ENCODE assay signal across 24 cellular contexts in genomic region chr11:57392421-57393105, GRCh38. TPM values are rescaled to one million over a fixed set of nuclear protein-coding genes. Genes with fewer than 3 reads are reported as not detected.
"Had no signal": no experiment of that assay in that cellular context is flagged by ENCODE, and none has a peak within 500 bp of the region (broad histone marks: within the 10 kb centered on the region; RNA-seq: fewer than 3 reads in every experiment).

No MANE protein-coding gene starts in this region.

- FAIRE-seq: HepG2, RCC 7860 had no signal

- H3K27ac ChIP-seq: KMS-11, SJSA1 had no signal

- H3K4me3 ChIP-seq: SJSA1 had no signal

- H3K9me3 ChIP-seq: SJSA1 had no signal

- H3K9ac ChIP-seq: KMS-11 had no signal

- H3K4me2 ChIP-seq: KMS-11 had no signal

- DNase-seq: IMR-90, Kasumi-1, MM.1S, NCI-H1092 treated with DMSO at 0.1 percent for 48 hours, NCI-H1436, NCI-H187, NCI-H2029, NCI-H2081 treated with DMSO at 0.1 percent for 48 hours, NCI-H2171, NCI-H226, NCI-H446, NCI-H510A, NCI-H524 treated with DMSO at 0.1 percent for 48 hours, NCI-H69, NCI-H774, Right ventricle myocardium superior, RPMI8226, SIG-M5 had no signal

- H3K36me3 ChIP-seq: SJSA1 had no signal

- H3K4me1 ChIP-seq: SJSA1 had no signal

RNA-seq across cellular contexts. Expression of gene PRG2, which starts 2.1 kb away (rescaled TPM):
- total RNA-seq: HepG2, HT1080, IMR-90, Right ventricle myocardium superior, SJSA1 had no signal
- polyA plus RNA-seq: HepG2, IMR-90 had no signal

RNA-seq across cellular contexts. Expression of gene PRG3, which starts 11.6 kb away (rescaled TPM):
- total RNA-seq: HepG2, HT1080, IMR-90, M059J, Right ventricle myocardium superior, SJSA1 had no signal
- polyA plus RNA-seq: HepG2, IMR-90 had no signal

RNA-seq across cellular contexts. Expression of gene SLC43A3, which starts 34.4 kb away (rescaled TPM):
- total RNA-seq: HepG2 had no signal

RNA-seq across cellular contexts. Expression of gene P2RX3, which starts 54.4 kb away (rescaled TPM):
- total RNA-seq: HepG2, HT1080, IMR-90, M059J, SJSA1 had no signal
- polyA plus RNA-seq: IMR-90 had no signal
